14 cellular contexts compared by ENCODE assay signal in genomic region chr5:56278267-56278826, GRCh38. TPM values are rescaled to one million over a fixed set of nuclear protein-coding genes. Genes with fewer than 3 reads are reported as not detected.
DNase-seq lines count a peak whose midpoint lies in the region; ATAC-seq and TF ChIP-seq lines count a peak whose summit lies in the region.
"Had no signal": no experiment of that assay in that cellular context is flagged by ENCODE, and none has a peak within 500 bp of the region (broad histone marks: within the 10 kb centered on the region; RNA-seq: fewer than 3 reads in every experiment).

No MANE protein-coding gene starts in this region.

- DNase-seq in Caki2 (ENCODE audit: low read depth) (peak; percentile 67), RPMI7951 (ENCODE audit: low read depth) (peak; percentile 78), fibroblast of the aortic adventitia (ENCODE audit: low read depth) (peak; percentile 14), prostate gland (ENCODE audit: low spot score) (peak; percentile 17), NCI-H1436 (lab: John Stamatoyannopoulos, UW) (no peak)
- DNase-seq: CD4-positive, alpha-beta T cell; H9; natural killer cell; NCI-H2081 had no signal

- intact Hi-C loops in prostate gland (cut with DNase I): loop anchor here (10.0 kb wide), 1 partner anchor 196 kb away; no protein-coding TSS in a partner anchor

- no peaks in the 10 kb centered on the region for H3K4me1 ChIP-seq in prostate gland (replicated peaks)

- TF ChIP-seq CTCF in fibroblast of the aortic adventitia (IDR thresholded peaks at IDR 0.05; ENCODE audit: insufficient read depth, low read length): no peak
- no peak for TF ChIP-seq CTCF in prostate gland (IDR thresholded peaks at IDR 0.05)

- no peak for ATAC-seq in HG02885 (IDR thresholded peaks at IDR 0.05; ENCODE audit: poor library complexity, unreplicated experiment)
- no peak for ATAC-seq in GM19455 (IDR thresholded peaks at IDR 0.05; ENCODE audit: unreplicated experiment)
- ATAC-seq in GM19452 (IDR thresholded peaks at IDR 0.05; ENCODE audit: unreplicated experiment): no peak
- ATAC-seq: natural killer cell had no signal

- H3K4me3 ChIP-seq in fibroblast of the aortic adventitia (ENCODE audit: low read depth, low read length) (no peak overlapping the region), prostate gland (no peak overlapping the region)

- H3K27me3 ChIP-seq in prostate gland (replicated peaks; ENCODE audit: insufficient read depth): no peaks in the 10 kb centered on the region

- WGBS in prostate gland: 31% methylated on average over 10 of the region's 10 CpGs

- no peaks in the 10 kb centered on the region for H3K9me3 ChIP-seq in prostate gland

- H3K27ac ChIP-seq in prostate gland: no peak overlapping the region
- H3K27ac ChIP-seq: epithelial cell of prostate, KMS-11 had no signal

- in situ Hi-C loops in Caki2 (cut with HindIII; ENCODE audit: low pct_unique_long_range_greater_than_20kb, low sequenced_read_pairs): no loop called here

- no peak for TF ChIP-seq POLR2A in prostate gland (IDR thresholded peaks at IDR 0.05)

- no peaks in the 10 kb centered on the region for H3K36me3 ChIP-seq in prostate gland

RNA-seq across cellular contexts. Expression of gene ANKRD55, which starts 45.2 kb away (rescaled TPM):
- 4.7 TPM in 1 of 2 replicates, not detected in the other for total RNA-seq in Caki2 (2014; rRNA removed; shearing (Covaris generic); ENCODE audit: low replicate concordance)
- total RNA-seq in RPMI7951 (2014; rRNA removed; shearing (Covaris generic)): 0.24 and 0.49 TPM in 2 replicates
- 0.57 TPM in 1 of 2 replicates, not detected in the other for total RNA-seq in fibroblast of the aortic adventitia (ENCODE audit: low replicate concordance)
- 1 to 10 TPM in 1 of 2 donors, not detected in 1; 1.1 TPM for total RNA-seq in prostate gland
- total RNA-seq: H9 had no signal
